ENCODE assay signal across 19 cellular contexts in genomic region chr2:186498834-186499233, GRCh38.
"Had no signal": no experiment of that assay in that cellular context is flagged by ENCODE, and none has a peak within 500 bp of the region (broad histone marks: within the 10 kb centered on the region; RNA-seq: fewer than 3 reads in every experiment).

No MANE protein-coding gene starts in this region.

- H3K4me3 Mint-ChIP-seq: activated CD4-positive, alpha-beta memory T cell treated with anti-CD3 and anti-CD28 coated beads for 36 hours; nephron progenitor cell had no signal

- H3K27ac Mint-ChIP-seq: activated CD4-positive, alpha-beta memory T cell treated with anti-CD3 and anti-CD28 coated beads for 36 hours; activated T-helper 2 cell treated with anti-CD3 and anti-CD28 coated beads, Interferon-gamma antibody, Interleukin-2, Interleukin-4, amounts not matched to agents 10 μg/mL and 5 μg/mL and 100 μg/mL, durations not matched to agents 14 hours and 24 hours and 36 hours; nephron progenitor cell had no signal

- H3K27ac ChIP-seq: body of pancreas, left lung, prostate gland, tibial artery, vagina had no signal

- H3K9me3 Mint-ChIP-seq: activated CD4-positive, alpha-beta memory T cell treated with anti-CD3 and anti-CD28 coated beads for 36 hours; activated T-helper 2 cell treated with anti-CD3 and anti-CD28 coated beads, Interferon-gamma antibody, Interleukin-2, Interleukin-4, amounts not matched to agents 10 μg/mL and 5 μg/mL and 100 μg/mL, durations not matched to agents 14 hours and 24 hours and 36 hours; nephron progenitor cell had no signal

- H3K9me3 ChIP-seq: body of pancreas, left lung, prostate gland, tibial artery, vagina had no signal

- DNase-seq: activated CD4-positive, alpha-beta memory T cell treated with anti-CD3 and anti-CD28 coated beads for 36 hours; activated CD8-positive, alpha-beta memory T cell treated with anti-CD3 and anti-CD28 coated beads, Interleukin-2, amount 50 U/mL, for 48 hours; activated naive CD4-positive, alpha-beta T cell treated with anti-CD3 and anti-CD28 coated beads, Interleukin-2, amount 50 U/mL, for 16 hours; amygdala; body of pancreas; foreskin fibroblast; hippocampal formation; kidney; left lung; nephron progenitor cell; occipital lobe; right cardiac atrium; T-helper 1 cell; tibial artery had no signal

- ATAC-seq: body of pancreas, left lung, right cardiac atrium, SK-N-SH treated with all-trans-retinoic acid at 6 μM for 48 hours had no signal

- H3K4me3 ChIP-seq: body of pancreas, left lung, prostate gland, smooth muscle cell, tibial artery, vagina had no signal

- H3K27me3 ChIP-seq: body of pancreas, left lung, tibial artery, vagina had no signal

- H3K36me3 ChIP-seq: prostate gland had no signal

- H3K27me3 Mint-ChIP-seq: activated CD4-positive, alpha-beta memory T cell treated with anti-CD3 and anti-CD28 coated beads for 36 hours had no signal
